8 cellular contexts compared by ENCODE assay signal in the genomic region with DNA sequence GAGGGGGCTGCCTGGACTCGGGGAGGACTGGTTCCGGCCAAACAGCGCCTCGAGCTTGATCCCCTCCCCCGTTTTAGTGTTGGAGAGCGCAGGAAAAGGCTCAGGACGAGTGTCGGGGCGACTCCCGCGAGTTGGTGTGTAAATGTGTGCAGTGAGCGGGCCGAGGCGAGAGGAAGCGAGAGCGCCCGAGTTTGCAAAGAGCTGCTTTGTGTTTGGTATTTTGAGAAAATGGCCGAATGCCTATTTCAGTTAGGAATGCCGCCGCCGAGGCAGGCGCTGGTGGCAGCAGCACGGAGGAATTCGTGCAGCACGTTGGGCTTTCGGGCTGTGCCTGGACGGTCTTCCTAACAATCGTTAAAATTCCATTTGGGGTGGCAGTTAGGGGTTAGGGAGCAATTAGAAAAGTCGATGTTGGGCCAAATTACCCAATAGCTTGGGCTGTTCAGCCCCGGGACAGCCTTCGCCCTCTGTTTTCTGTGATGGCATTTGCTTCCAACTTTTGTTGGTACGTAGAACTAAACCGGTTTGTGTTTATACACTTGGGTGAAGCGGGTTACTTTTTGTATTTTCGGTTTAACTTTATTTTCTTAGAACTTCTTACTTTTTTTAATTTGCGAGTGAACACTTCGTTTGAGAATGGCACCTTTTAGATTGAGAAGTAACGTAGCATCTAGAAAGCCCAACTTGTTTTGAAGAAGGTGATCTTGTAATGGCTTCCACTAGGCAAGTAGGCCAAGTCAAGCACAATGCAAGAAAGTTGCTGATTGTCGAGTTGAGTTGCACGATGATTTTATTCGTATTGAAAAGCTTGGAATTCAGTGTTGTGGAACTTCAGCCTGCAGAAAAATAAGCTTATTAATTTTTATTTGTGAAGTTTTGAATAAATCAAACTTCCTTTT. TPM values are rescaled to one million over a fixed set of nuclear protein-coding genes. Genes with fewer than 3 reads are reported as not detected.
A peak's percentile ranks its signal among the peaks of the same experiment; 100 is the strongest.
DNase-seq lines count a peak whose midpoint lies in the region; ATAC-seq and TF ChIP-seq lines count a peak whose summit lies in the region.

No MANE protein-coding gene starts in this region.

- peak overlapping the region; percentile 77 for H3K27ac ChIP-seq in cingulate gyrus (ENCODE audit: low read depth, low read length)

- DNase-seq in GM06990 (ENCODE audit: extremely low read depth, insufficient read length) (peak; percentile 72), HUDEP-2 (lab: John Stamatoyannopoulos, UW; ENCODE audit: unreplicated experiment in 76 of 76) (peak in 48 of 76 experiments; percentile 2 to 63 (median 24)), T-helper 9 cell (peak; percentile 32), kidney epithelial cell (ENCODE audit: low read depth) (no peak), NCI-H2081 treated with DMSO at 0.1 percent for 48 hours (lab: John Stamatoyannopoulos, UW) (no peak)
- peak; percentile 38 to 42 for DNase-seq in stimulated activated CD4-positive, alpha-beta T cell treated with anti-CD3 and anti-CD28 coated beads, Interleukin-4, amount 100 ng/mL, for 48 hours (ENCODE audit: low read depth in 2 of 2)

- TF ChIP-seq CTCF in GM06990 (IDR thresholded peaks at IDR 0.05; ENCODE audit: insufficient read depth, low read length, poor library complexity, severe bottlenecking), result no peak
- TF ChIP-seq CTCF in kidney epithelial cell (IDR thresholded peaks at IDR 0.05; ENCODE audit: insufficient read depth, low read length, poor library complexity, severe bottlenecking), result no peak

- peak overlapping the region; percentile 86 for H3K4me3 ChIP-seq in GM06990 (replicated peaks; ENCODE audit: low read depth, low read length)
- H3K4me3 ChIP-seq in kidney epithelial cell (ENCODE audit: low read depth, low read length), result peak overlapping the region; percentile 91

- peak; percentile 37 for ATAC-seq in GM21526 (IDR thresholded peaks at IDR 0.05; ENCODE audit: low FRiP score, unreplicated experiment)

- H3K36me3 ChIP-seq in GM06990 (ENCODE audit: control insufficient read depth, insufficient read depth, low read length) (no peaks in the 10 kb centered on the region), kidney epithelial cell (ENCODE audit: control insufficient read depth, insufficient read depth, low read length) (no peaks in the 10 kb centered on the region)

- no peaks in the 10 kb centered on the region; the same call in none of the 2 replicates for H3K27me3 ChIP-seq in GM06990 (replicated peaks; ENCODE audit: control insufficient read depth, insufficient read depth, low read length)
- H3K27me3 ChIP-seq in kidney epithelial cell (ENCODE audit: control insufficient read depth, insufficient read depth, low read length), result no peaks in the 10 kb centered on the region

RNA-seq across cellular contexts. Expression of a gene that starts 1.6 kb away (rescaled TPM):
- total RNA-seq in kidney epithelial cell, result 40.7 and 46.0 TPM in 2 replicates

Comparison
In these comparisons a context has a peak if more than half of its experiments do, and no peak if none do; other contexts are left out.
1. DNase-seq: peak in GM06990 (single experiment), HUDEP-2 (48 of 76), T-helper 9 cell (single experiment) and stimulated activated CD4-positive, alpha-beta T cell treated with anti-CD3 and anti-CD28 coated beads, Interleukin-4, amount 100 ng/mL, for 48 hours (2 of 2); none in kidney epithelial cell (single experiment) and NCI-H2081 treated with DMSO at 0.1 percent for 48 hours (single experiment).